In genomic region chr15:48896775-48897143, GRCh38 we compare ENCODE assay signal across 13 cellular contexts. TPM values are rescaled to one million over a fixed set of nuclear protein-coding genes. Genes with fewer than 3 reads are reported as not detected.
DNase-seq lines count a peak whose midpoint lies in the region; TF ChIP-seq lines count a peak whose summit lies in the region.
"Had no signal": no experiment of that assay in that cellular context is flagged by ENCODE, and none has a peak within 500 bp of the region (broad histone marks: within the 10 kb centered on the region; RNA-seq: fewer than 3 reads in every experiment).

No MANE protein-coding gene starts in this region.

- H3K4me2 ChIP-seq in smooth muscle cell = peak overlapping the region; percentile 71

- DNase-seq in HFF-Myc (ENCODE audit: extremely low read depth, low read depth) (no peak), caudate nucleus (lab: John Stamatoyannopoulos, UW) (peak in 7 of 61 donors; percentile 5 to 24 (median 12)), smooth muscle cell (lab: John Stamatoyannopoulos, UW; ENCODE audit: unreplicated experiment) (no peak), Peyer's patch (no peak), cortex of kidney (lab: John Stamatoyannopoulos, UW) (no peak), NCI-H774 (lab: John Stamatoyannopoulos, UW) (no peak), HuH-7 (ENCODE audit: low spot score) (no peak)
- DNase-seq: activated CD4-positive, CD25-positive, alpha-beta regulatory T cell; mucosa of descending colon; stimulated activated naive CD4-positive, alpha-beta T cell had no signal

- no peaks in the 10 kb centered on the region for H3K27me3 ChIP-seq in layer of hippocampus (ENCODE audit: control insufficient read depth, insufficient read depth, low read length)
- no peaks in the 10 kb centered on the region for H3K27me3 ChIP-seq in smooth muscle cell (ENCODE audit: low read depth)
- no peaks in the 10 kb centered on the region for H3K27me3 ChIP-seq in Peyer's patch

- H3K9me3 ChIP-seq in smooth muscle cell (replicated peaks; ENCODE audit: low read depth) (no peaks in the 10 kb centered on the region), Peyer's patch (no peaks in the 10 kb centered on the region)
- H3K9me3 ChIP-seq: mucosa of descending colon had no signal

- H3K27ac ChIP-seq in caudate nucleus (ENCODE audit: low read depth, low read length) (peak overlapping the region; percentile 89), layer of hippocampus (ENCODE audit: low read depth, low read length) (peak overlapping the region; percentile 93), smooth muscle cell (ENCODE audit: low read depth) (peak overlapping the region; percentile 43), Peyer's patch (peak overlapping the region in 1 of 4 donors; percentile 15)
- H3K27ac ChIP-seq: C4-2B, SK-N-MC had no signal

- TF ChIP-seq CTCF in HFF-Myc (IDR thresholded peaks at IDR 0.05; ENCODE audit: low read depth, low read length, missing control alignments) (no peak), smooth muscle cell (IDR thresholded peaks at IDR 0.05; ENCODE audit: borderline replicate concordance, insufficient read depth, poor library complexity, severe bottlenecking) (no peak), Peyer's patch (IDR thresholded peaks at IDR 0.05) (no peak)

- H3F3A ChIP-seq in smooth muscle cell (ENCODE audit: low read depth) = no peaks in the 10 kb centered on the region

- H3K4me3 ChIP-seq in HFF-Myc (replicated peaks; ENCODE audit: low read depth, low read length) (peak overlapping the region; percentile 34), smooth muscle cell (no peak overlapping the region), Peyer's patch (no peak overlapping the region)
- H3K4me3 ChIP-seq: mucosa of descending colon, SK-N-MC had no signal

- H3K79me2 ChIP-seq in smooth muscle cell (ENCODE audit: low read depth) = no peaks in the 10 kb centered on the region

- TF ChIP-seq POLR2A in Peyer's patch (IDR thresholded peaks at IDR 0.05) = no peak

- peaks cover 17% of the 10 kb centered on the region for H3K4me1 ChIP-seq in smooth muscle cell (ENCODE audit: low read depth)
- no peaks in the 10 kb centered on the region for H3K4me1 ChIP-seq in Peyer's patch

- H2AFZ ChIP-seq in smooth muscle cell (ENCODE audit: low read depth) = peak overlapping the region; percentile 59

- H3K9ac ChIP-seq in smooth muscle cell (ENCODE audit: low read depth) = no peak overlapping the region

- H4K20me1 ChIP-seq in smooth muscle cell (ENCODE audit: low read depth) = no peaks in the 10 kb centered on the region

- H3K36me3 ChIP-seq in smooth muscle cell (ENCODE audit: low read depth) (no peaks in the 10 kb centered on the region), Peyer's patch (no peaks in the 10 kb centered on the region)

- 84% methylated on average over 5 of the region's 5 CpGs for WGBS in smooth muscle cell (ENCODE audit: low lambda C conversion rate)

RNA-seq across cellular contexts. Expression of gene EID1, which starts 18.8 kb away (rescaled TPM):
- total RNA-seq in smooth muscle cell (216 and 229 TPM in 2 replicates), Peyer's patch (100 to 1,000 TPM in 1 of 4 donors, 10 to 100 TPM in 3; 70.8 to 113 (median 80.6) TPM)
- polyA plus RNA-seq in smooth muscle cell = 263 and 316 TPM in 2 replicates
